ENCODE assay signal across 17 cellular contexts in the genomic region with DNA sequence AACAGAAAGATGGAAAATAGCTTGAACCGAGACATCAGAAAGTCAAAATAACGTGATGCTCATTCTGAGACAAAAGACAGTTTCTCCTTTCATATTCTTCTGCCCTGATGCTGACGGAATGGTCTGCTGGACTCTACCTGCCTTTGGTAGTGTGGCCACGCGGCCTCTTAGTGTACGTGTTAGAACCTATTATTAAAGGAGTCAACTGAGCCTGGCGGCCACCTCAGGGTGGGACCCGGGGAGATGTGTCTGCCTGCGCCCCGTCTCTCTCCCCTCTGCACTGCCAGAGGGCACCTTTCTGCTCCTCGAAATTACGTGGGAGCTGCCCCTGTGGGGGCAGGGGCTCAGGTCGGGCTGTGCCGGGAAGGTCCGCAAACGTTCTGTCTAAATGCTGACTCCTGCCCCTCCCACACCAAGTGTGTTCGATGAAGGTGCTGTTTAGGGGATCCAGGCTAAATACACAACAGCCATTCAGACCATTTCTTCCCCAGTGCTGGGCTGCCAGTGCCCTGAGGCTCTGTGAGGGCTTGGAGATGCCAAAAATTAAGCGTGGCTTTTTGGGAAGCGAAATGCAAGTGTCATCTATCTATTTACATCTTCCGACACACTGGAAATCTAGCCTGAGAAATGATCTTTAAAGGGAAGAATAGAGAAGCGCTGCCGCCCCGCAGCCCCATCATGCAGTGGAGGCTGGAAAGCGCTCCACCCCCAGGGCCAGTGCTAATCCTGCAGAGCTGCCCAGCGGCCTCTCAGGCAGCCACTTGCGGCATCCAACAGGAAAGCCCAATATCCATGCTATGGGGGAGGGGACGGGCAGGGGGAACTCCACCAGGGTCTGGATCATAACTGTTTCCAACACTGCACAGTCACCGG.
DNase-seq lines count a peak whose midpoint lies in the region; ATAC-seq and TF ChIP-seq lines count a peak whose summit lies in the region.
"Had no signal": no experiment of that assay in that cellular context is flagged by ENCODE, and none has a peak within 500 bp of the region (broad histone marks: within the 10 kb centered on the region; RNA-seq: fewer than 3 reads in every experiment).

No MANE protein-coding gene starts in this region.

- no peak for TF ChIP-seq CTCF in upper lobe of right lung (IDR thresholded peaks at IDR 0.05)
- TF ChIP-seq CTCF in gastrocnemius medialis (IDR thresholded peaks at IDR 0.05 in 4 of 5, conservative IDR thresholded peaks at IDR 0.05 in 1 of 5) = no peak

- H3K9me3 ChIP-seq in iPS-18c (ENCODE audit: control insufficient read depth, insufficient read depth, low read length) = peaks cover 34% of the 10 kb centered on the region
- peaks cover 0 to 11% of the 10 kb centered on the region in 2 donors for H3K9me3 ChIP-seq in neuronal stem cell (replicated peaks in 1 of 2; ENCODE audit: control insufficient read depth in 2 of 2, insufficient read depth in 1 of 2, low read depth in 1 of 2, low read length in 2 of 2)
- no peaks in the 10 kb centered on the region for H3K9me3 ChIP-seq in upper lobe of right lung
- no peaks in the 10 kb centered on the region for H3K9me3 ChIP-seq in gastrocnemius medialis
- H3K9me3 ChIP-seq: SJCRH30 had no signal

- peaks cover 2% of the 10 kb centered on the region for H3K36me3 Mint-ChIP-seq in activated naive CD4-positive, alpha-beta T cell treated with anti-CD3 and anti-CD28 coated beads, Interleukin-2, amount 10 ng/mL, durations not matched to agents 7 days and 5 days
- H3K36me3 Mint-ChIP-seq: CD4-positive, alpha-beta memory T cell had no signal

- no peak overlapping the region for H2BK5ac ChIP-seq in neuronal stem cell (ENCODE audit: low read length)

- TF ChIP-seq POLR2A in gastrocnemius medialis (IDR thresholded peaks at IDR 0.05) = no peak

- H3K27ac ChIP-seq in neuronal stem cell (replicated peaks; ENCODE audit: low read length) (no peak overlapping the region), upper lobe of right lung (no peak overlapping the region), gastrocnemius medialis (no peak overlapping the region)
- H3K27ac ChIP-seq: RWPE1, SJCRH30 had no signal

- H3K4me3 Mint-ChIP-seq in activated naive CD4-positive, alpha-beta T cell treated with anti-CD3 and anti-CD28 coated beads, Interleukin-2, amount 10 ng/mL, durations not matched to agents 7 days and 5 days = no peak overlapping the region
- H3K4me3 Mint-ChIP-seq: CD4-positive, alpha-beta memory T cell; GM23338 had no signal

- H3K4me1 ChIP-seq in neuronal stem cell (ENCODE audit: control insufficient read depth in 2 of 2, insufficient read depth in 1 of 2, low read depth in 1 of 2, low read length in 2 of 2) (peaks cover 0 to 13% of the 10 kb centered on the region in 2 donors), upper lobe of right lung (no peaks in the 10 kb centered on the region), gastrocnemius medialis (no peaks in the 10 kb centered on the region)
- H3K4me1 ChIP-seq: SJCRH30 had no signal

- in situ Hi-C loops in gastrocnemius medialis (cut with MboI; ENCODE audit: low sequenced_read_pairs in 4 of 4) = no loop called here

- no peak overlapping the region for H2BK12ac ChIP-seq in neuronal stem cell (ENCODE audit: low read length)

- peak overlapping the region; percentile 20; the same call in 1 of the 2 replicates for H3K4me3 ChIP-seq in iPS-18c (ENCODE audit: insufficient read depth, low read depth, low read length)
- H3K4me3 ChIP-seq in neuronal stem cell (ENCODE audit: low read length in 2 of 2) = no peak overlapping the region
- H3K4me3 ChIP-seq in upper lobe of right lung = no peak overlapping the region
- no peak overlapping the region for H3K4me3 ChIP-seq in gastrocnemius medialis
- H3K4me3 ChIP-seq: GM12878, GM23338, SJCRH30 had no signal

- no peak overlapping the region for H3K9ac ChIP-seq in neuronal stem cell (ENCODE audit: low read depth, low read length, poor library complexity)

- H2BK120ac ChIP-seq in neuronal stem cell (ENCODE audit: low read depth, low read length) = no peak overlapping the region

- peak overlapping the region; percentile 54 for H3K18ac ChIP-seq in neuronal stem cell (ENCODE audit: low read length)

- no peak for ATAC-seq in left ventricle myocardium superior
- no peak for ATAC-seq in Right ventricle myocardium superior (ENCODE audit: poor library complexity)
- ATAC-seq in upper lobe of right lung = no peak
- no peak for ATAC-seq in gastrocnemius medialis
- ATAC-seq: GM12878, GM23338 had no signal

- intact Hi-C loops in left ventricle myocardium superior (cut with micrococcal nuclease) = no loop called here
- intact Hi-C loops in Right ventricle myocardium superior (cut with DNase I) = no loop called here
- intact Hi-C loops in upper lobe of right lung (cut with DNase I) = no loop called here
- intact Hi-C loops in gastrocnemius medialis (cut with DNase I; ENCODE audit: low total_unique reads) = no loop called here

- H3K23ac ChIP-seq in neuronal stem cell (ENCODE audit: low read depth, low read length, poor library complexity) = peak overlapping the region; percentile 44

- no peak overlapping the region for H2AK5ac ChIP-seq in neuronal stem cell (ENCODE audit: low read depth, low read length)

- CTCF ChIA-PET in activated naive CD4-positive, alpha-beta T cell treated with anti-CD3 and anti-CD28 coated beads, Interleukin-2, amount 10 ng/mL, durations not matched to agents 7 days and 5 days (lab: Charles Lee) = no interaction called here

- H2AFZ ChIP-seq in neuronal stem cell (ENCODE audit: low read length) = no peak overlapping the region
- H2AFZ ChIP-seq: GM23338 had no signal

- H3K9me3 Mint-ChIP-seq in activated naive CD4-positive, alpha-beta T cell treated with anti-CD3 and anti-CD28 coated beads, Interleukin-2, amount 10 ng/mL, durations not matched to agents 7 days and 5 days = peaks cover 2% of the 10 kb centered on the region
- H3K9me3 Mint-ChIP-seq: CD4-positive, alpha-beta memory T cell had no signal

- H3K4me1 Mint-ChIP-seq in activated naive CD4-positive, alpha-beta T cell treated with anti-CD3 and anti-CD28 coated beads, Interleukin-2, amount 10 ng/mL, durations not matched to agents 7 days and 5 days = no peaks in the 10 kb centered on the region
- H3K4me1 Mint-ChIP-seq: GM23338 had no signal

- H3K14ac ChIP-seq in neuronal stem cell (ENCODE audit: low read length) = no peak overlapping the region

- no CpG with 5 or more reads among the region's 28 CpGs for WGBS in neuronal stem cell (ENCODE audit: extremely low coverage in 2 of 2, insufficient read length in 2 of 2, insufficient replicate concordance in 1 of 2), 2 donors

- peaks cover 10% of the 10 kb centered on the region for H3K79me1 ChIP-seq in neuronal stem cell (ENCODE audit: low read depth, low read length)

- H3K27me3 ChIP-seq in neuronal stem cell (ENCODE audit: control insufficient read depth in 3 of 3, insufficient read depth in 3 of 3, low read depth in 1 of 3, low read length in 3 of 3) (no peaks in the 10 kb centered on the region), upper lobe of right lung (no peaks in the 10 kb centered on the region), gastrocnemius medialis (no peaks in the 10 kb centered on the region)
- H3K27me3 ChIP-seq: SJCRH30 had no signal

- H4K91ac ChIP-seq in neuronal stem cell (ENCODE audit: low read depth, low read length, poor library complexity) = no peak overlapping the region

- DNase-seq in left ventricle myocardium superior (peak; percentile 6), Right ventricle myocardium superior (no peak), neuronal stem cell (ENCODE audit: low spot score) (no peak), upper lobe of right lung (peak; percentile 48), midbrain (lab: John Stamatoyannopoulos, UW) (no peak), gastrocnemius medialis (no peak)
- DNase-seq in activated naive CD4-positive, alpha-beta T cell treated with anti-CD3 and anti-CD28 coated beads, Interleukin-2, amount 10 ng/mL, durations not matched to agents 7 days and 5 days = no peak
- DNase-seq: CD4-positive, alpha-beta memory T cell; NCI-H187; NCI-H2107; NCI-H510A treated with DMSO at 0.1 percent for 48 hours; NCI-H82; SJCRH30 had no signal

- H3K27me3 Mint-ChIP-seq in activated naive CD4-positive, alpha-beta T cell treated with anti-CD3 and anti-CD28 coated beads, Interleukin-2, amount 10 ng/mL, durations not matched to agents 7 days and 5 days = peaks cover 24% of the 10 kb centered on the region

- no peak overlapping the region for H3K4ac ChIP-seq in neuronal stem cell (ENCODE audit: low read length)

- no peak overlapping the region for H3K4me2 ChIP-seq in neuronal stem cell (ENCODE audit: insufficient read depth, low read length, poor library complexity, severe bottlenecking)
- H3K4me2 ChIP-seq: GM23338 had no signal

- no peak overlapping the region for H3K27ac Mint-ChIP-seq in activated naive CD4-positive, alpha-beta T cell treated with anti-CD3 and anti-CD28 coated beads, Interleukin-2, amount 10 ng/mL, durations not matched to agents 7 days and 5 days
- H3K27ac Mint-ChIP-seq: CD4-positive, alpha-beta memory T cell; GM23338 had no signal

- no peak overlapping the region for H2BK15ac ChIP-seq in neuronal stem cell (ENCODE audit: low read length)

- no peak overlapping the region for H4K8ac ChIP-seq in neuronal stem cell (ENCODE audit: low read depth, low read length)

- peaks cover 25 to 89% of the 10 kb centered on the region in 2 donors for H3K36me3 ChIP-seq in neuronal stem cell (replicated peaks in 1 of 2; ENCODE audit: control insufficient read depth in 2 of 2, insufficient read depth in 2 of 2, low read length in 2 of 2)
- H3K36me3 ChIP-seq in upper lobe of right lung = no peaks in the 10 kb centered on the region
- no peaks in the 10 kb centered on the region for H3K36me3 ChIP-seq in gastrocnemius medialis
- H3K36me3 ChIP-seq: SJCRH30 had no signal

Comparison
In these comparisons a context has a peak if more than half of its experiments do, and no peak if none do; other contexts are left out.
1. DNase-seq: peak in left ventricle myocardium superior (single experiment) and upper lobe of right lung (single experiment); none in Right ventricle myocardium superior (single experiment), neuronal stem cell (single experiment), activated naive CD4-positive, alpha-beta T cell treated with anti-CD3 and anti-CD28 coated beads, Interleukin-2, amount 10 ng/mL, durations not matched to agents 7 days and 5 days (single experiment), midbrain (single experiment) and gastrocnemius medialis (0 of 2).